ENCODE assay signal across 8 cellular contexts in genomic region chr9:21030389-21031035, GRCh38. TPM values are rescaled to one million over a fixed set of nuclear protein-coding genes. Genes with fewer than 3 reads are reported as not detected.
DNase-seq lines count a peak whose midpoint lies in the region; ATAC-seq and TF ChIP-seq lines count a peak whose summit lies in the region.

No MANE protein-coding gene starts in this region.

- peak overlapping the region; percentile 78 for H3K27ac ChIP-seq in cingulate gyrus (ENCODE audit: low read depth, low read length)

- H3K4me1 Mint-ChIP-seq in memory B cell: peaks cover 6% of the 10 kb centered on the region

- DNase-seq in activated T-cell treated with anti-CD3 and anti-CD28 coated beads for 24 hours (ENCODE audit: low read depth) (peak; percentile 2), NB4 (ENCODE audit: low read depth) (peak; percentile 90), memory B cell (ENCODE audit: low spot score in 2 of 2) (no peak), NCI-H774 (lab: John Stamatoyannopoulos, UW) (no peak), A172 (ENCODE audit: low spot score) (no peak)
- DNase-seq in activated T-cell treated with anti-CD3 and anti-CD28 coated beads, Interleukin-2, amount 50 U/mL, for 1 hour: no peak

- peak overlapping the region; percentile 68 for H3K4me3 ChIP-seq in NB4 (ENCODE audit: low read depth, low read length)

- H3K27ac Mint-ChIP-seq in memory B cell: no peak overlapping the region

- H3K27me3 Mint-ChIP-seq in memory B cell: no peaks in the 10 kb centered on the region

- no peak for TF ChIP-seq CTCF in NB4 (IDR thresholded peaks at IDR 0.05; ENCODE audit: low read depth, low read length)

- no peaks in the 10 kb centered on the region for H3K36me3 Mint-ChIP-seq in memory B cell

- peak; percentile 64 for ATAC-seq in HG02571 (IDR thresholded peaks at IDR 0.05; ENCODE audit: unreplicated experiment)
- peak; percentile 59 for ATAC-seq in memory B cell (ENCODE audit: low read depth)

- H3K9me3 Mint-ChIP-seq in memory B cell: no peaks in the 10 kb centered on the region

- H3K4me3 Mint-ChIP-seq in memory B cell: no peak overlapping the region

- TF ChIP-seq POLR2A in NB4 (IDR thresholded peaks at IDR 0.05; ENCODE audit: extremely low read depth, insufficient read length): no peak

RNA-seq across cellular contexts. Expression of gene HACD4, which starts 0.9 kb away (rescaled TPM):
- not detected in 2 replicates for total RNA-seq in A172 (2014; rRNA removed; shearing (Covaris generic))

RNA-seq across cellular contexts. Expression of gene IFNB1, which starts 47.2 kb away (rescaled TPM):
- total RNA-seq in A172 (2014; rRNA removed; shearing (Covaris generic)): not detected in 2 replicates

Comparison
In these comparisons a context has a peak if more than half of its experiments do, and no peak if none do; other contexts are left out.
1. DNase-seq: peak in activated T-cell treated with anti-CD3 and anti-CD28 coated beads for 24 hours (single experiment) and NB4 (single experiment); none in activated T-cell treated with anti-CD3 and anti-CD28 coated beads, Interleukin-2, amount 50 U/mL, for 1 hour (single experiment), memory B cell (0 of 2), NCI-H774 (single experiment) and A172 (single experiment).